2 cellular contexts compared by ENCODE assay signal in the genomic region with DNA sequence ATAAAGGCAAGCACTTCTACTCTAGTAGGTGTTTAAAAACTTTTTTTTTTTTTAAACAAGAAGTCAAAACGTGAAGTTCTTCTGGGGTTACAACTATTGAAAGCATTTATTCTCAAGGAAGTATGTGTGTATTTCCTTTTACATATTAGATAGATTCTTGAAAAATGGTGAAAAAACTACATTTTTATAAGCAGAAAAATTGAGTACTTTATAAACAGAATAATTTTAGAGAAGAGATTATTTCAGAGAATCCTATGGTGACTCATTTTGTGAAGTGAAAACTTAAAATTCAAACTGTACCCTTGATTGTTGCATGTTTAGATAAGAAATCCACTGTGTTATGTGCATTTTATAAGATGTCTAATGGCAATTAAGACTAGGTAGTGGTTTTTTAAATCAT.
TF ChIP-seq lines count a peak whose summit lies in the region.

No MANE protein-coding gene starts in this region.

TF ChIP-seq in H1, 55 proteins besides CTCF, POLR2A, EP300 and RAD21:
- TF ChIP-seq KDM5A (IDR thresholded peaks at IDR 0.05; ENCODE audit: low read length) (no peak), USF2 (IDR thresholded peaks at IDR 0.05; ENCODE audit: low read length) (no peak), SRF (IDR thresholded peaks at IDR 0.05; ENCODE audit: low read depth, low read length) (no peak), CBX8 (IDR thresholded peaks at IDR 0.05; ENCODE audit: borderline replicate concordance, low read depth, low read length) (no peak), SP2 (IDR thresholded peaks at IDR 0.05; ENCODE audit: low read length) (no peak), SP1 (IDR thresholded peaks at IDR 0.05; ENCODE audit: low read depth, low read length) (no peak), CREB1 (IDR thresholded peaks at IDR 0.05) (no peak)

TF ChIP-seq in neural cell, 6 proteins besides CTCF, POLR2A, EP300 and RAD21:
- TF ChIP-seq EZH2 (IDR thresholded peaks at IDR 0.05; ENCODE audit: borderline replicate concordance, insufficient read depth, low read length, poor library complexity, severe bottlenecking) (no peak), TAF1 (IDR thresholded peaks at IDR 0.05; ENCODE audit: low read depth) (no peak), SMC3 (conservative IDR thresholded peaks at IDR 0.05; ENCODE audit: poor library complexity) (no peak), MXI1 (conservative IDR thresholded peaks at IDR 0.05; ENCODE audit: poor library complexity, severe bottlenecking) (no peak), POLR2AphosphoS5 (IDR thresholded peaks at IDR 0.05) (no peak)
- TF ChIP-seq, protein P1, sequence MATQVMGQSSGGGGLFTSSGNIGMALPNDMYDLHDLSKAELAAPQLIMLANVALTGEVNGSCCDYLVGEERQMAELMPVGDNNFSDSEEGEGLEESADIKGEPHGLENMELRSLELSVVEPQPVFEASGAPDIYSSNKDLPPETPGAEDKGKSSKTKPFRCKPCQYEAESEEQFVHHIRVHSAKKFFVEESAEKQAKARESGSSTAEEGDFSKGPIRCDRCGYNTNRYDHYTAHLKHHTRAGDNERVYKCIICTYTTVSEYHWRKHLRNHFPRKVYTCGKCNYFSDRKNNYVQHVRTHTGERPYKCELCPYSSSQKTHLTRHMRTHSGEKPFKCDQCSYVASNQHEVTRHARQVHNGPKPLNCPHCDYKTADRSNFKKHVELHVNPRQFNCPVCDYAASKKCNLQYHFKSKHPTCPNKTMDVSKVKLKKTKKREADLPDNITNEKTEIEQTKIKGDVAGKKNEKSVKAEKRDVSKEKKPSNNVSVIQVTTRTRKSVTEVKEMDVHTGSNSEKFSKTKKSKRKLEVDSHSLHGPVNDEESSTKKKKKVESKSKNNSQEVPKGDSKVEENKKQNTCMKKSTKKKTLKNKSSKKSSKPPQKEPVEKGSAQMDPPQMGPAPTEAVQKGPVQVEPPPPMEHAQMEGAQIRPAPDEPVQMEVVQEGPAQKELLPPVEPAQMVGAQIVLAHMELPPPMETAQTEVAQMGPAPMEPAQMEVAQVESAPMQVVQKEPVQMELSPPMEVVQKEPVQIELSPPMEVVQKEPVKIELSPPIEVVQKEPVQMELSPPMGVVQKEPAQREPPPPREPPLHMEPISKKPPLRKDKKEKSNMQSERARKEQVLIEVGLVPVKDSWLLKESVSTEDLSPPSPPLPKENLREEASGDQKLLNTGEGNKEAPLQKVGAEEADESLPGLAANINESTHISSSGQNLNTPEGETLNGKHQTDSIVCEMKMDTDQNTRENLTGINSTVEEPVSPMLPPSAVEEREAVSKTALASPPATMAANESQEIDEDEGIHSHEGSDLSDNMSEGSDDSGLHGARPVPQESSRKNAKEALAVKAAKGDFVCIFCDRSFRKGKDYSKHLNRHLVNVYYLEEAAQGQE (IDR thresholded peaks at IDR 0.05; ENCODE audit: borderline replicate concordance), result no peak
